In genomic region chr19:6725513-6726231, GRCh38 we compare ENCODE assay signal across 2 cellular contexts.
A peak's percentile ranks its signal among the peaks of the same experiment; 100 is the strongest.
TF ChIP-seq lines count a peak whose summit lies in the region.

No MANE protein-coding gene starts in this region.

TF ChIP-seq in liver, 16 proteins besides CTCF, POLR2A, EP300 and RAD21:
- TF ChIP-seq, protein P1, sequence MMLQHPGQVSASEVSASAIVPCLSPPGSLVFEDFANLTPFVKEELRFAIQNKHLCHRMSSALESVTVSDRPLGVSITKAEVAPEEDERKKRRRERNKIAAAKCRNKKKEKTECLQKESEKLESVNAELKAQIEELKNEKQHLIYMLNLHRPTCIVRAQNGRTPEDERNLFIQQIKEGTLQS (IDR thresholded peaks at IDR 0.05): peak; percentile 24
- no peak for TF ChIP-seq FOXA2 (IDR thresholded peaks at IDR 0.05)
- TF ChIP-seq HNF4A (conservative IDR thresholded peaks at IDR 0.05): peak; percentile 56 to 70
- no peak for TF ChIP-seq FOXA1 (IDR thresholded peaks at IDR 0.05)
- no peak for TF ChIP-seq EGR1 (IDR thresholded peaks at IDR 0.05; ENCODE audit: low read depth in 2 of 2)
- no peak for TF ChIP-seq JUND (IDR thresholded peaks at IDR 0.05)
- TF ChIP-seq, protein P2, sequence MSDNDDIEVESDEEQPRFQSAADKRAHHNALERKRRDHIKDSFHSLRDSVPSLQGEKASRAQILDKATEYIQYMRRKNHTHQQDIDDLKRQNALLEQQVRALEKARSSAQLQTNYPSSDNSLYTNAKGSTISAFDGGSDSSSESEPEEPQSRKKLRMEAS (IDR thresholded peaks at IDR 0.05): peak; percentile 30
- peak; percentile 90 for TF ChIP-seq YY1 (IDR thresholded peaks at IDR 0.05)
- peak; percentile 13 for TF ChIP-seq HNF4G (IDR thresholded peaks at IDR 0.05)
- TF ChIP-seq RXRA (IDR thresholded peaks at IDR 0.05): peak; percentile 87
- peak; percentile 41 for TF ChIP-seq REST (IDR thresholded peaks at IDR 0.05)
- TF ChIP-seq SP1 (IDR thresholded peaks at IDR 0.05): peak; percentile 79
- no peak for TF ChIP-seq GABPA (IDR thresholded peaks at IDR 0.05 in 1 of 2, conservative IDR thresholded peaks at IDR 0.05 in 1 of 2)
- TF ChIP-seq NR2F2 (IDR thresholded peaks at IDR 0.05): peak; percentile 74
- peak; percentile 24 for TF ChIP-seq ZBTB33 (IDR thresholded peaks at IDR 0.05)
- TF ChIP-seq TAF1 (conservative IDR thresholded peaks at IDR 0.05): peak; percentile 45
TF ChIP-seq in liver: peak in this region for 11.

TF ChIP-seq in SK-N-SH treated with all-trans-retinoic acid at 6 μM for 48 hours, 23 proteins besides CTCF, POLR2A, EP300 and RAD21:
- TF ChIP-seq ZC3H10 (CRISPR knock-in tag; IDR thresholded peaks at IDR 0.05) (no peak), TCF4 (CRISPR knock-in tag; IDR thresholded peaks at IDR 0.05; ENCODE audit: borderline replicate concordance) (no peak), PPARA (CRISPR knock-in tag; IDR thresholded peaks at IDR 0.05; ENCODE audit: borderline replicate concordance) (no peak), CREB5 (CRISPR knock-in tag; IDR thresholded peaks at IDR 0.05; ENCODE audit: low read depth) (no peak), TOX (CRISPR knock-in tag; IDR thresholded peaks at IDR 0.05; ENCODE audit: borderline replicate concordance) (no peak), GLIS3 (CRISPR knock-in tag; IDR thresholded peaks at IDR 0.05) (no peak)
- TF ChIP-seq, protein P3, sequence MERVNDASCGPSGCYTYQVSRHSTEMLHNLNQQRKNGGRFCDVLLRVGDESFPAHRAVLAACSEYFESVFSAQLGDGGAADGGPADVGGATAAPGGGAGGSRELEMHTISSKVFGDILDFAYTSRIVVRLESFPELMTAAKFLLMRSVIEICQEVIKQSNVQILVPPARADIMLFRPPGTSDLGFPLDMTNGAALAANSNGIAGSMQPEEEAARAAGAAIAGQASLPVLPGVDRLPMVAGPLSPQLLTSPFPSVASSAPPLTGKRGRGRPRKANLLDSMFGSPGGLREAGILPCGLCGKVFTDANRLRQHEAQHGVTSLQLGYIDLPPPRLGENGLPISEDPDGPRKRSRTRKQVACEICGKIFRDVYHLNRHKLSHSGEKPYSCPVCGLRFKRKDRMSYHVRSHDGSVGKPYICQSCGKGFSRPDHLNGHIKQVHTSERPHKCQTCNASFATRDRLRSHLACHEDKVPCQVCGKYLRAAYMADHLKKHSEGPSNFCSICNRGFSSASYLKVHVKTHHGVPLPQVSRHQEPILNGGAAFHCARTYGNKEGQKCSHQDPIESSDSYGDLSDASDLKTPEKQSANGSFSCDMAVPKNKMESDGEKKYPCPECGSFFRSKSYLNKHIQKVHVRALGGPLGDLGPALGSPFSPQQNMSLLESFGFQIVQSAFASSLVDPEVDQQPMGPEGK (CRISPR knock-in tag; IDR thresholded peaks at IDR 0.05; ENCODE audit: borderline replicate concordance): no peak
